Comparison of ENCODE assay signal across 8 cellular contexts in genomic region chr13:52454825-52455676, GRCh38. TPM values are rescaled to one million over a fixed set of nuclear protein-coding genes. Genes with fewer than 3 reads are reported as not detected.
A peak's percentile ranks its signal among the peaks of the same experiment; 100 is the strongest.
DNase-seq lines count a peak whose midpoint lies in the region; ATAC-seq and TF ChIP-seq lines count a peak whose summit lies in the region.

A gene with protein sequence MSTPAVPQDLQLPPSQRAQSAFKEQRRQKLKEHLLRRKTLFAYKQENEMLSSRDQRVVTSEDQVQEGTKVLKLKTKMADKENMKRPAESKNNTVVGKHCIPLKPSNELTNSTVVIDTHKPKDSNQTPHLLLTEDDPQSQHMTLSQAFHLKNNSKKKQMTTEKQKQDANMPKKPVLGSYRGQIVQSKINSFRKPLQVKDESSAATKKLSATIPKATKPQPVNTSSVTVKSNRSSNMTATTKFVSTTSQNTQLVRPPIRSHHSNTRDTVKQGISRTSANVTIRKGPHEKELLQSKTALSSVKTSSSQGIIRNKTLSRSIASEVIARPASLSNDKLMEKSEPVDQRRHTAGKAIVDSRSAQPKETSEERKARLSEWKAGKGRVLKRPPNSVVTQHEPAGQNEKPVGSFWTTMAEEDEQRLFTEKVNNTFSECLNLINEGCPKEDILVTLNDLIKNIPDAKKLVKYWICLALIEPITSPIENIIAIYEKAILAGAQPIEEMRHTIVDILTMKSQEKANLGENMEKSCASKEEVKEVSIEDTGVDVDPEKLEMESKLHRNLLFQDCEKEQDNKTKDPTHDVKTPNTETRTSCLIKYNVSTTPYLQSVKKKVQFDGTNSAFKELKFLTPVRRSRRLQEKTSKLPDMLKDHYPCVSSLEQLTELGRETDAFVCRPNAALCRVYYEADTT (plus strand): TSS chr13:52455478. CDS start chr13:52455557, 79 bp downstream.

- DNase-seq in GM13976 (ENCODE audit: low spot score) = peak; percentile 94
- peak; percentile 91 for DNase-seq in NCI-H146 treated with DMSO at 0.1 percent for 48 hours (lab: John Stamatoyannopoulos, UW; ENCODE audit: unreplicated experiment)
- peak; percentile 87 for DNase-seq in amniotic stem cell (lab: John Stamatoyannopoulos, UW)
- peak; percentile 96 for DNase-seq in left cardiac atrium
- peak; percentile 82 for DNase-seq in progenitor cell of endocrine pancreas (ENCODE audit: low spot score, unreplicated experiment)

- WGBS in urinary bladder = under 1% methylated on average over 56 of the region's 56 CpGs

- ATAC-seq in HG02870 (IDR thresholded peaks at IDR 0.05; ENCODE audit: unreplicated experiment) (peak; percentile 69), left cardiac atrium (peak; percentile 90 to 96)

- H3K36me3 ChIP-seq in urinary bladder (ENCODE audit: insufficient read depth) = no peaks in the 10 kb centered on the region

- no peaks in the 10 kb centered on the region for H3K9me3 Mint-ChIP-seq in progenitor cell of endocrine pancreas (ENCODE audit: low read depth)

- H3K36me3 Mint-ChIP-seq in progenitor cell of endocrine pancreas (ENCODE audit: insufficient read depth) = peaks cover 5% of the 10 kb centered on the region

- intact Hi-C loops in T-helper 1 cell treated with Interleukin-12 subunit alpha and Interleukin-12 subunit beta and Interleukin-4 antibody, amounts not matched to agents 30 ng/mL and 1 ng/mL, for 36 hours (cut with micrococcal nuclease) = loop anchor here (1.0 to 10.0 kb wide), 12 partner anchors 162 to 1563 kb away; partner anchors contain the start of genes ALG11, INTS6, NEK3 and SUGT1
- intact Hi-C loops in left cardiac atrium (cut with DNase I) = loop anchor here (10.0 kb wide), 2 partner anchors 60 to 260 kb away; no protein-coding TSS in a partner anchor

- H3K4me1 Mint-ChIP-seq in progenitor cell of endocrine pancreas (ENCODE audit: low read depth) = peaks cover 37% of the 10 kb centered on the region

- in situ Hi-C loops in GM13976 (cut with MboI; ENCODE audit: low sequenced_read_pairs, unreplicated experiment) = no loop called here

- H3K4me3 ChIP-seq in urinary bladder (ENCODE audit: low read depth, low read length) = peak within 1 kb of the TSS; percentile 76

- no peaks in the 10 kb centered on the region for H3K4me1 ChIP-seq in urinary bladder (ENCODE audit: insufficient read depth)

- TF ChIP-seq CTCF in GM13976 (IDR thresholded peaks at IDR 0.05; ENCODE audit: borderline replicate concordance, control extremely low read depth, extremely low read depth, insufficient read depth, missing control alignments) (no peak), progenitor cell of endocrine pancreas (IDR thresholded peaks at IDR 0.05; ENCODE audit: unreplicated experiment) (no peak)

- peak within 1 kb of the TSS; percentile 93 for H3K4me3 Mint-ChIP-seq in progenitor cell of endocrine pancreas (ENCODE audit: low read depth)

- H3K27me3 Mint-ChIP-seq in progenitor cell of endocrine pancreas = no peaks in the 10 kb centered on the region

- H3K27ac ChIP-seq in urinary bladder (ENCODE audit: low read depth) = peak within 1 kb of the TSS; percentile 77

- peak within 1 kb of the TSS; percentile 99 for H3K27ac Mint-ChIP-seq in progenitor cell of endocrine pancreas

RNA-seq across cellular contexts. Expression of the gene that starts here (rescaled TPM):
- total RNA-seq in T-helper 1 cell treated with Interleukin-12 subunit alpha and Interleukin-12 subunit beta and Interleukin-4 antibody, amounts not matched to agents 30 ng/mL and 1 ng/mL, for 36 hours = 48.6 and 49.4 TPM in 2 replicates
- total RNA-seq in left cardiac atrium (1 to 10 TPM; 6.0 to 8.9 TPM), progenitor cell of endocrine pancreas (49.4 and 51.7 TPM in 2 replicates), urinary bladder (42.1 TPM)
- 4.2 TPM for polyA plus RNA-seq in urinary bladder

Comparison
In these comparisons a context has a peak if more than half of its experiments do, and no peak if none do; other contexts are left out.
1. Peak in every context shown above with its lines: DNase-seq, ATAC-seq, H3K4me3 ChIP-seq and H3K27ac ChIP-seq.